8 cellular contexts compared by ENCODE assay signal in genomic region chr5:42057254-42057690, GRCh38.
DNase-seq lines count a peak whose midpoint lies in the region; ATAC-seq and TF ChIP-seq lines count a peak whose summit lies in the region.

No MANE protein-coding gene starts in this region.

- H3F3A ChIP-seq in neural progenitor cell (ENCODE audit: low read depth) = no peaks in the 10 kb centered on the region

- H3K4me1 Mint-ChIP-seq in CD4-positive, alpha-beta memory T cell = no peaks in the 10 kb centered on the region
- H3K4me1 Mint-ChIP-seq in neural progenitor cell = no peaks in the 10 kb centered on the region

- no peak for TF ChIP-seq POLR2A in erythroblast (IDR thresholded peaks at IDR 0.05; ENCODE audit: low read length)
- TF ChIP-seq POLR2A in uterus (IDR thresholded peaks at IDR 0.05) = no peak

- H3K9me3 ChIP-seq in CD4-positive, alpha-beta memory T cell (ENCODE audit: control insufficient read depth in 1 of 2, low read length in 2 of 2) = no peaks in the 10 kb centered on the region
- H3K9me3 ChIP-seq in neural progenitor cell (ENCODE audit: low read depth) (no peaks in the 10 kb centered on the region), uterus (no peaks in the 10 kb centered on the region)

- no peaks in the 10 kb centered on the region for H3K36me3 ChIP-seq in CD4-positive, alpha-beta memory T cell (ENCODE audit: insufficient read depth, low read length)
- H3K36me3 ChIP-seq in neural progenitor cell (no peaks in the 10 kb centered on the region), uterus (no peaks in the 10 kb centered on the region)

- H4K20me1 ChIP-seq in neural progenitor cell (ENCODE audit: low read depth) = no peaks in the 10 kb centered on the region

- POLR2A ChIA-PET in CD4-positive, alpha-beta memory T cell (lab: Charles Lee; ENCODE audit: partially characterized antibody) = interaction anchor here (1.9 kb wide), 1 partner anchor 201 kb away, joined by 9 read pairs; no protein-coding TSS in a partner anchor

- H3K27me3 Mint-ChIP-seq in CD4-positive, alpha-beta memory T cell = peaks cover 4 to 9% of the 10 kb centered on the region in 2 donors
- no peaks in the 10 kb centered on the region for H3K27me3 Mint-ChIP-seq in neural progenitor cell (ENCODE audit: insufficient read depth, low read depth)

- H3K27ac ChIP-seq in CD4-positive, alpha-beta memory T cell (ENCODE audit: low read depth, low read length) = no peak overlapping the region
- no peak overlapping the region for H3K27ac ChIP-seq in neural progenitor cell
- no peak overlapping the region for H3K27ac ChIP-seq in uterus

- no peak overlapping the region for H3K4me2 ChIP-seq in neural progenitor cell

- no peaks in the 10 kb centered on the region for H3K36me3 Mint-ChIP-seq in CD4-positive, alpha-beta memory T cell
- no peaks in the 10 kb centered on the region for H3K36me3 Mint-ChIP-seq in neural progenitor cell

- H3K9ac ChIP-seq in neural progenitor cell = no peak overlapping the region

- H3K27me3 ChIP-seq in CD4-positive, alpha-beta memory T cell (ENCODE audit: insufficient read depth, low read length) = no peaks in the 10 kb centered on the region
- H3K27me3 ChIP-seq in neural progenitor cell (no peaks in the 10 kb centered on the region), uterus (no peaks in the 10 kb centered on the region)

- peak overlapping the region; percentile 88 for H2AFZ ChIP-seq in neural progenitor cell (replicated peaks)

- intact Hi-C loops in CD4-positive, alpha-beta memory T cell (cut with micrococcal nuclease) = loop anchor here (1.0 to 10.0 kb wide), 4 partner anchors 132 to 830 kb away; partner anchors contain the start of gene FBXO4
- intact Hi-C loops in uterus (cut with DNase I; ENCODE audit: low total_unique reads) = no loop called here

- no peak overlapping the region for H3K4me3 ChIP-seq in CD4-positive, alpha-beta memory T cell (ENCODE audit: low read length in 2 of 2)
- H3K4me3 ChIP-seq in neural progenitor cell (no peak overlapping the region), uterus (no peak overlapping the region)

- ATAC-seq in HG03175 (IDR thresholded peaks at IDR 0.05; ENCODE audit: unreplicated experiment) = peak; percentile 88

- H3K27ac Mint-ChIP-seq in CD4-positive, alpha-beta memory T cell = no peak overlapping the region
- H3K27ac Mint-ChIP-seq in neural progenitor cell = no peak overlapping the region

- CTCF ChIA-PET in CD4-positive, alpha-beta memory T cell (lab: Charles Lee; ENCODE audit: partially characterized antibody) = interaction anchor here (0.6 to 4.1 kb wide), 38 partner anchors 9 to 832 kb away, joined by 3 to 196 read pairs (median 4); partner anchors contain the start of gene RIMOC1

- H3K9me3 Mint-ChIP-seq in CD4-positive, alpha-beta memory T cell = peaks cover 0 to 2% (median 0%) of the 10 kb centered on the region in 8 donors
- no peaks in the 10 kb centered on the region for H3K9me3 Mint-ChIP-seq in neural progenitor cell

- H3K79me2 ChIP-seq in neural progenitor cell (ENCODE audit: low read depth) = no peaks in the 10 kb centered on the region

- no peaks in the 10 kb centered on the region for H3K4me1 ChIP-seq in CD4-positive, alpha-beta memory T cell (ENCODE audit: insufficient read depth, low read length)
- H3K4me1 ChIP-seq in neural progenitor cell (no peaks in the 10 kb centered on the region), uterus (no peaks in the 10 kb centered on the region)

- peak; percentile 80 for TF ChIP-seq CTCF in neural progenitor cell (IDR thresholded peaks at IDR 0.05)
- peak in 3 of 4 experiments; percentile 16 to 31 (median 28) for TF ChIP-seq CTCF in uterus (IDR thresholded peaks at IDR 0.05)

- no peak overlapping the region for H3K4me3 Mint-ChIP-seq in CD4-positive, alpha-beta memory T cell
- no peak overlapping the region for H3K4me3 Mint-ChIP-seq in neural progenitor cell

- peak; percentile 51 to 57 (median 54) for DNase-seq in CD4-positive, alpha-beta memory T cell
- DNase-seq in GM19238 (ENCODE audit: insufficient read length, low spot score) (peak; percentile 9), NCI-H748 treated with DMSO at 0.1 percent for 48 hours (lab: John Stamatoyannopoulos, UW) (peak; percentile 79), erythroblast (lab: John Stamatoyannopoulos, UW) (peak; percentile 48 to 69), neural progenitor cell (ENCODE audit: low spot score) (peak; percentile 71), uterus (no peak)
- peak; percentile 10 to 16 for DNase-seq in activated CD8-positive, alpha-beta memory T cell treated with anti-CD3 and anti-CD28 coated beads for 1 hour (ENCODE audit: extremely low read depth in 1 of 2, low read depth in 1 of 2)

Comparison
In these comparisons a context has a peak if more than half of its experiments do, and no peak if none do; other contexts are left out.
1. DNase-seq: peak in CD4-positive, alpha-beta memory T cell (5 of 5), GM19238 (single experiment), NCI-H748 treated with DMSO at 0.1 percent for 48 hours (single experiment), activated CD8-positive, alpha-beta memory T cell treated with anti-CD3 and anti-CD28 coated beads for 1 hour (2 of 2), erythroblast (2 of 2) and neural progenitor cell (single experiment); none in uterus (0 of 2).